Comparison of ENCODE assay signal across 8 cellular contexts in genomic region chr16:67937713-67938112, GRCh38. TPM values are rescaled to one million over a fixed set of nuclear protein-coding genes. Genes with fewer than 3 reads are reported as not detected.
DNase-seq lines count a peak whose midpoint lies in the region; ATAC-seq and TF ChIP-seq lines count a peak whose summit lies in the region.
"Not testable (repeated sequence)": the region's sequence is repeated elsewhere in the genome, so short reads cannot be mapped to it uniquely, and the experiment has no call there.
"Had no signal": no experiment of that assay in that cellular context is flagged by ENCODE, and none has a peak within 500 bp of the region (broad histone marks: within the 10 kb centered on the region; RNA-seq: fewer than 3 reads in every experiment).

No MANE protein-coding gene starts in this region.

- not testable (repeated sequence) for DNase-seq in GM23248; activated naive CD4-positive, alpha-beta T cell treated with anti-CD3 and anti-CD28 coated beads for 36 hours; endodermal cell; natural killer cell; thoracic aorta (ENCODE audit: low spot score)

- 0 out of 2 replicates have a peak overlapping the region, but pooled peaks have one; percentile 92 for H3K4me3 ChIP-seq in GM23248
- not testable (repeated sequence) for H3K4me3 ChIP-seq in SU-DHL-6 (ENCODE audit: insufficient read depth, low read length, poor library complexity, severe bottlenecking); endodermal cell (ENCODE audit: low read length); thoracic aorta

- H3F3A ChIP-seq in GM23248 (ENCODE audit: insufficient read depth) (peaks cover 29% of the 10 kb centered on the region), SU-DHL-6 (ENCODE audit: insufficient read depth) (peaks cover 11% of the 10 kb centered on the region)

- H3K4me3 Mint-ChIP-seq in activated naive CD4-positive, alpha-beta T cell treated with anti-CD3 and anti-CD28 coated beads for 36 hours: peak overlapping the region; percentile 100
- H3K4me3 Mint-ChIP-seq in endodermal cell: peak overlapping the region; percentile 100
- H3K4me3 Mint-ChIP-seq in natural killer cell: not testable (repeated sequence)

- peaks cover 15% of the 10 kb centered on the region for H3K4me1 ChIP-seq in GM23248 (ENCODE audit: insufficient read depth)
- H3K4me1 ChIP-seq in endodermal cell (ENCODE audit: control insufficient read depth, insufficient read depth, low read length): not testable (repeated sequence)
- peaks cover 17 to 21% of the 10 kb centered on the region in 2 donors for H3K4me1 ChIP-seq in thoracic aorta (ENCODE audit: control insufficient read depth in 1 of 2, low read depth in 2 of 2)

- not testable (repeated sequence) for H3K79me2 ChIP-seq in GM23248 (ENCODE audit: insufficient read depth)
- H3K79me2 ChIP-seq in SU-DHL-6 (ENCODE audit: insufficient read depth, low read length): peaks cover 25% of the 10 kb centered on the region

- H3K27me3 Mint-ChIP-seq in activated naive CD4-positive, alpha-beta T cell treated with anti-CD3 and anti-CD28 coated beads for 36 hours (ENCODE audit: low read depth); endodermal cell (ENCODE audit: insufficient read depth); natural killer cell (ENCODE audit: low read depth in 2 of 2): not testable (repeated sequence)

- ATAC-seq in natural killer cell; thoracic aorta (ENCODE audit: insufficient number of reproducible peaks, low FRiP score, low read depth): not testable (repeated sequence)

- not testable (repeated sequence) for H3K9me3 Mint-ChIP-seq in activated naive CD4-positive, alpha-beta T cell treated with anti-CD3 and anti-CD28 coated beads for 36 hours; endodermal cell; natural killer cell

- 0 out of 2 replicates have a peak overlapping the region, but pooled peaks have one; percentile 92 for H3K9ac ChIP-seq in GM23248
- not testable (repeated sequence) for H3K9ac ChIP-seq in SU-DHL-6 (ENCODE audit: low read length); endodermal cell (ENCODE audit: extremely low read depth, low read length, poor library complexity, severe bottlenecking)

- 98 to 100% methylated on average over 5 of the region's 5 CpGs for WGBS in GM23248 (ENCODE audit: low coverage in 1 of 2, low lambda C conversion rate in 2 of 2, missing lambda C conversion rate in 2 of 2), 2 experiments
- 89 to 96% methylated on average over 2 to 5 of the region's 5 CpGs for WGBS in endodermal cell (ENCODE audit: insufficient coverage in 1 of 2, insufficient read length in 1 of 2), 2 experiments

- not testable (repeated sequence) for H3K27me3 ChIP-seq in GM23248 (replicated peaks; ENCODE audit: insufficient read depth); SU-DHL-6 (ENCODE audit: low read length); endodermal cell (ENCODE audit: control insufficient read depth, insufficient read depth, low read length, poor library complexity, severe bottlenecking); thoracic aorta (replicated peaks; ENCODE audit: insufficient read depth)

- intact Hi-C loops in activated naive CD4-positive, alpha-beta T cell treated with anti-CD3 and anti-CD28 coated beads for 36 hours (cut with micrococcal nuclease): loop anchor here (2.0 to 5.0 kb wide), 6 partner anchors 45 to 145 kb away; partner anchors contain the start of genes DDX28, DPEP3, DUS2 and RANBP10
- intact Hi-C loops in natural killer cell (cut with micrococcal nuclease): loop anchor here (2.0 to 5.0 kb wide), 4 partner anchors 45 to 455 kb away; partner anchors contain the start of genes AGRP, ATP6V0D1, PSKH1 and RANBP10

- not testable (repeated sequence) for H2AFZ ChIP-seq in GM23248; SU-DHL-6 (ENCODE audit: low read depth, low read length, severe bottlenecking)

- peak overlapping the region; percentile 94 for H3K27ac Mint-ChIP-seq in activated naive CD4-positive, alpha-beta T cell treated with anti-CD3 and anti-CD28 coated beads for 36 hours
- H3K27ac Mint-ChIP-seq in endodermal cell: not testable (repeated sequence)
- peak overlapping the region; percentile 98 for H3K27ac Mint-ChIP-seq in natural killer cell

- peaks cover 52% of the 10 kb centered on the region for H3K4me1 Mint-ChIP-seq in activated naive CD4-positive, alpha-beta T cell treated with anti-CD3 and anti-CD28 coated beads for 36 hours (ENCODE audit: low read depth)
- H3K4me1 Mint-ChIP-seq in endodermal cell (peaks cover 16% of the 10 kb centered on the region), natural killer cell (peaks cover 46 to 58% of the 10 kb centered on the region in 2 donors)

- H3K36me3 ChIP-seq in GM23248 (ENCODE audit: low read depth); SU-DHL-6 (ENCODE audit: low read length); endodermal cell (ENCODE audit: control insufficient read depth, insufficient read depth, low read length): not testable (repeated sequence)
- H3K36me3 ChIP-seq in thoracic aorta: peaks cover 25% of the 10 kb centered on the region

- peaks cover 36% of the 10 kb centered on the region for H3K36me3 Mint-ChIP-seq in activated naive CD4-positive, alpha-beta T cell treated with anti-CD3 and anti-CD28 coated beads for 36 hours (ENCODE audit: low read depth)
- H3K36me3 Mint-ChIP-seq in endodermal cell (ENCODE audit: low read depth); natural killer cell: not testable (repeated sequence)

- CTCF ChIA-PET in activated naive CD4-positive, alpha-beta T cell treated with anti-CD3 and anti-CD28 coated beads for 36 hours (lab: Charles Lee): interaction anchor here (0.8 kb wide), 1 partner anchor 103 kb away, joined by 7 read pairs; no protein-coding TSS in a partner anchor

- not testable (repeated sequence) for H3K9me2 ChIP-seq in GM23248 (ENCODE audit: insufficient read depth); SU-DHL-6 (replicated peaks; ENCODE audit: insufficient read depth, low read length)

- not testable (repeated sequence) for H3K9me3 ChIP-seq in GM23248 (ENCODE audit: low read depth); SU-DHL-6 (ENCODE audit: insufficient read depth, low read length); endodermal cell (ENCODE audit: control insufficient read depth, low read length); thoracic aorta

- not testable (repeated sequence) for H3K4me2 ChIP-seq in GM23248 (ENCODE audit: unreplicated experiment)
- H3K4me2 ChIP-seq in SU-DHL-6 (ENCODE audit: low read depth, low read length, poor library complexity, severe bottlenecking): peak overlapping the region; percentile 89

- in situ Hi-C loops in GM23248 (cut with MboI): not testable (repeated sequence)

- H3K27ac ChIP-seq in GM23248 (peak overlapping the region; percentile 79; the same call in 1 of the 2 replicates), SU-DHL-6 (ENCODE audit: low read depth, low read length) (0 out of 2 replicates have a peak overlapping the region, but pooled peaks have one; percentile 89), thoracic aorta (peak overlapping the region; percentile 87 to 89)
- not testable (repeated sequence) for H3K27ac ChIP-seq in endodermal cell (ENCODE audit: low read depth, low read length)

- not testable (repeated sequence) for TF ChIP-seq CTCF in SU-DHL-6 (IDR thresholded peaks at IDR 0.05; ENCODE audit: insufficient read depth, low read length, poor library complexity, severe bottlenecking); endodermal cell (conservative IDR thresholded peaks at IDR 0.05); natural killer cell (IDR thresholded peaks at IDR 0.05); thoracic aorta (IDR thresholded peaks at IDR 0.05)

- not testable (repeated sequence) for H4K20me1 ChIP-seq in GM23248 (ENCODE audit: insufficient read depth); SU-DHL-6 (ENCODE audit: low read depth, low read length)

RNA-seq across cellular contexts. Expression of gene PSMB10, which starts 1.1 kb away (rescaled TPM):
- total RNA-seq in GM23248 (2014; rRNA removed; shearing (Covaris generic)): 18.9 and 24.8 TPM in 2 replicates
- polyA plus RNA-seq in GM23248 (2016; fragmentation: Nextera tagmentation; extraction: Ambion mirVana): 49.8 and 55.1 TPM in 2 replicates
- total RNA-seq in activated naive CD4-positive, alpha-beta T cell treated with anti-CD3 and anti-CD28 coated beads for 36 hours: 100 to 1,000 TPM; 138 to 147 TPM
- 10 to 100 TPM; 15.5 to 16.5 TPM for total RNA-seq in endodermal cell
- polyA plus RNA-seq in endodermal cell (2013, experiment 1 of 2): 15.1 TPM
- polyA plus RNA-seq in endodermal cell (2013, experiment 2 of 2): 16.7 TPM
- total RNA-seq in natural killer cell: 100 to 1,000 TPM; 237 to 247 (median 243) TPM
- total RNA-seq in thoracic aorta: 10 to 100 TPM; 19.8 to 52.7 TPM

RNA-seq across cellular contexts. Expression of gene CTRL, which starts 6.1 kb away (rescaled TPM):
- 0.76 TPM in 1 of 2 replicates, not detected in the other for total RNA-seq in GM23248 (2014; rRNA removed; shearing (Covaris generic))
- polyA plus RNA-seq in GM23248 (2016; fragmentation: Nextera tagmentation; extraction: Ambion mirVana): 3.8 and 7.4 TPM in 2 replicates
- total RNA-seq in activated naive CD4-positive, alpha-beta T cell treated with anti-CD3 and anti-CD28 coated beads for 36 hours: 1 to 10 TPM; 1.5 to 1.8 TPM
- total RNA-seq in endodermal cell (1 to 10 TPM in 1 of 2 donors, under 1 TPM in 1; 0.66 to 2.3 TPM), natural killer cell (10 to 100 TPM; 14.3 to 17.2 (median 15.0) TPM), thoracic aorta (1 to 10 TPM in 1 of 2 donors, under 1 TPM in 1; 0.54 to 2.5 TPM)
- polyA plus RNA-seq in endodermal cell (2013, experiment 1 of 2): 1.6 TPM
- polyA plus RNA-seq in endodermal cell (2013, experiment 2 of 2): 1.1 TPM

RNA-seq across cellular contexts. Expression of gene LCAT, which starts 6.2 kb away (rescaled TPM):
- 15.9 and 19.1 TPM in 2 replicates for total RNA-seq in GM23248 (2014; rRNA removed; shearing (Covaris generic))
- polyA plus RNA-seq in GM23248 (2016; fragmentation: Nextera tagmentation; extraction: Ambion mirVana): 5.3 and 5.4 TPM in 2 replicates
- 10 to 100 TPM in 1 of 2 experiments, 1 to 10 TPM in 1; 9.1 to 10.0 TPM for total RNA-seq in activated naive CD4-positive, alpha-beta T cell treated with anti-CD3 and anti-CD28 coated beads for 36 hours
- total RNA-seq in endodermal cell (10 to 100 TPM in 1 of 2 donors, 1 to 10 TPM in 1; 8.4 to 14.3 TPM), natural killer cell (10 to 100 TPM in 2 of 3 donors, 1 to 10 TPM in 1; 7.1 to 12.4 (median 11.5) TPM), thoracic aorta (10 to 100 TPM; 28.1 to 46.6 TPM)
- polyA plus RNA-seq in endodermal cell (2013, experiment 1 of 2): 8.7 TPM
- 9.7 TPM for polyA plus RNA-seq in endodermal cell (2013, experiment 2 of 2)

RNA-seq across cellular contexts. Expression of gene SLC12A4, which starts 30.7 kb away (rescaled TPM):
- 93.2 and 101 TPM in 2 replicates for total RNA-seq in GM23248 (2014; rRNA removed; shearing (Covaris generic))
- polyA plus RNA-seq in GM23248 (2016; fragmentation: Nextera tagmentation; extraction: Ambion mirVana): 57.5 and 63.0 TPM in 2 replicates
- total RNA-seq in activated naive CD4-positive, alpha-beta T cell treated with anti-CD3 and anti-CD28 coated beads for 36 hours: 10 to 100 TPM; 24.3 to 28.9 TPM
- 10 to 100 TPM; 37.9 to 43.4 TPM for total RNA-seq in endodermal cell
- 21.2 TPM for polyA plus RNA-seq in endodermal cell (2013, experiment 1 of 2)
- polyA plus RNA-seq in endodermal cell (2013, experiment 2 of 2): 18.5 TPM
- 10 to 100 TPM; 30.0 to 47.0 (median 30.5) TPM for total RNA-seq in natural killer cell
- 100 to 1,000 TPM; 163 to 168 TPM for total RNA-seq in thoracic aorta

RNA-seq across cellular contexts. Expression of gene DPEP3, which starts 42.6 kb away (rescaled TPM):
- not detected in 2 replicates for total RNA-seq in GM23248 (2014; rRNA removed; shearing (Covaris generic))
- not detected in 2 replicates for polyA plus RNA-seq in GM23248 (2016; fragmentation: Nextera tagmentation; extraction: Ambion mirVana)
- under 1 TPM in 1 of 2 experiments, not detected in 1; 0.19 TPM for total RNA-seq in activated naive CD4-positive, alpha-beta T cell treated with anti-CD3 and anti-CD28 coated beads for 36 hours
- 1 to 10 TPM; 2.9 to 3.5 TPM for total RNA-seq in endodermal cell
- not detected for polyA plus RNA-seq in endodermal cell (2013, experiment 1 of 2)
- not detected for polyA plus RNA-seq in endodermal cell (2013, experiment 2 of 2)
- total RNA-seq in natural killer cell: under 1 TPM; 0.53 to 1.00 (median 0.96) TPM
- total RNA-seq in thoracic aorta: not detected
- total RNA-seq: cerebellum had no signal
- polyA plus RNA-seq: BJ had no signal
